ENCODE assay signal across 16 cellular contexts in genomic region chr21:35404247-35404646, GRCh38.
DNase-seq lines count a peak whose midpoint lies in the region; ATAC-seq, FAIRE-seq and TF ChIP-seq lines count a peak whose summit lies in the region.
"Had no signal": no experiment of that assay in that cellular context is flagged by ENCODE, and none has a peak within 500 bp of the region (broad histone marks: within the 10 kb centered on the region; RNA-seq: fewer than 3 reads in every experiment).

No MANE protein-coding gene starts in this region.

- H3K4me3 ChIP-seq in H1 (ENCODE audit: extremely low read depth in 1 of 4, insufficient read depth in 2 of 4, low read depth in 3 of 4, low read length in 4 of 4), result no peak overlapping the region; a peak in 1 of 8 replicates
- H3K4me3 ChIP-seq: BLaER1 treated with 17β-estradiol and CSF1 and Interleukin-3, amounts not matched to agents 10 nM and 100 nM had no signal

- no peak overlapping the region for H4K8ac ChIP-seq in H1 (ENCODE audit: extremely low read depth, insufficient read depth, low read length)

- WGBS in H1 (ENCODE audit: extremely low coverage in 1 of 2, insufficient coverage in 1 of 2, insufficient read length in 1 of 2, insufficient replicate concordance in 2 of 2, low coverage in 1 of 2, low lambda C conversion rate in 2 of 2, missing lambda C conversion rate in 1 of 2), 2 experiments, result 53% methylated on average over 3 of the region's 3 CpGs; no CpG with 5 or more reads in 1 of the 2 experiments

- H3K23me2 ChIP-seq in H1 (ENCODE audit: low read depth, low read length), result no peaks in the 10 kb centered on the region; the same call in 1 of the 2 replicates

- ATAC-seq in natural killer cell treated with Interleukin-12 subunit alpha and Interleukin-12 subunit beta and Interleukin-15 and Interleukin-18, amount 100 ng/mL, for 72 hours, result no peak
- no peak for ATAC-seq in natural killer cell
- ATAC-seq: HCT116 had no signal

- H3K4me1 ChIP-seq in H1 (replicated peaks in 1 of 4; ENCODE audit: control insufficient read depth in 3 of 4, insufficient read depth in 4 of 4, low read length in 3 of 4), result peaks cover 2 to 14% (median 4%) of the 10 kb centered on the region in 4 experiments; a peak in 6 of 7 replicates

- H2AFZ ChIP-seq in H1 (ENCODE audit: low read length), result peak overlapping the region; percentile 17; the same call in 1 of the 2 replicates

- H3K27ac ChIP-seq in H1 (ENCODE audit: low read depth, low read length), result no peak overlapping the region
- no peak overlapping the region for H3K27ac ChIP-seq in RWPE1
- H3K27ac ChIP-seq: BLaER1 treated with 17β-estradiol and CSF1 and Interleukin-3, amounts not matched to agents 10 nM and 100 nM had no signal

- no peak overlapping the region for H3K4ac ChIP-seq in H1 (replicated peaks; ENCODE audit: insufficient read length, low read depth, low read length)

- no peak overlapping the region for H3K14ac ChIP-seq in H1 (ENCODE audit: insufficient read length)

- no peak overlapping the region for H2AK5ac ChIP-seq in H1 (ENCODE audit: low read depth, low read length)

- peaks cover 23 to 24% of the 10 kb centered on the region in 2 donors for H3K4me1 Mint-ChIP-seq in natural killer cell treated with Interleukin-12 subunit alpha and Interleukin-12 subunit beta and Interleukin-15 and Interleukin-18, amount 100 ng/mL, for 72 hours (ENCODE audit: low read depth in 2 of 2)
- no peaks in the 10 kb centered on the region for H3K4me1 Mint-ChIP-seq in natural killer cell
- H3K4me1 Mint-ChIP-seq in activated T-cell treated with anti-CD3 and anti-CD28 coated beads, Interleukin-2, amount 50 U/mL, for 24 hours (ENCODE audit: low read depth), result peaks cover 11% of the 10 kb centered on the region

- peak overlapping the region; percentile 8 to 75 for H3K27ac Mint-ChIP-seq in natural killer cell treated with Interleukin-12 subunit alpha and Interleukin-12 subunit beta and Interleukin-15 and Interleukin-18, amount 100 ng/mL, for 72 hours
- no peak overlapping the region for H3K27ac Mint-ChIP-seq in natural killer cell
- H3K27ac Mint-ChIP-seq in activated T-cell treated with anti-CD3 and anti-CD28 coated beads, Interleukin-2, amount 50 U/mL, for 24 hours, result no peak overlapping the region
- H3K27ac Mint-ChIP-seq: CD4-positive, CD25-positive, alpha-beta regulatory T cell had no signal

- no peak overlapping the region for H3K18ac ChIP-seq in H1 (ENCODE audit: extremely low read depth, low read length)

- no peak overlapping the region for H2BK120ac ChIP-seq in H1 (replicated peaks; ENCODE audit: low read depth, low read length)

- H3K4me2 ChIP-seq in H1 (ENCODE audit: insufficient read depth in 1 of 2, low read depth in 2 of 2, low read length in 2 of 2), result peak overlapping the region in 1 of 2 experiments; percentile 7; a peak in 1 of 4 replicates
- H3K4me2 ChIP-seq: BLaER1 treated with 17β-estradiol and CSF1 and Interleukin-3, amounts not matched to agents 10 nM and 100 nM had no signal

- H3K23ac ChIP-seq in H1 (ENCODE audit: insufficient read length), result no peak overlapping the region

- H3K27me3 Mint-ChIP-seq in natural killer cell treated with Interleukin-12 subunit alpha and Interleukin-12 subunit beta and Interleukin-15 and Interleukin-18, amount 100 ng/mL, for 72 hours, result peaks cover 17 to 18% of the 10 kb centered on the region in 2 donors
- peaks cover 13 to 52% of the 10 kb centered on the region in 2 donors for H3K27me3 Mint-ChIP-seq in natural killer cell (ENCODE audit: low read depth in 2 of 2)
- peaks cover 2% of the 10 kb centered on the region for H3K27me3 Mint-ChIP-seq in activated T-cell treated with anti-CD3 and anti-CD28 coated beads, Interleukin-2, amount 50 U/mL, for 24 hours

- in situ Hi-C loops in SK-MEL-5 (cut with HindIII; ENCODE audit: low pct_unique_long_range_greater_than_20kb, low sequenced_read_pairs), result no loop called here

- H3K9me3 ChIP-seq in H1 (ENCODE audit: insufficient read depth in 2 of 2, low read depth in 1 of 2, low read length in 1 of 2), result no peaks in the 10 kb centered on the region
- H3K9me3 ChIP-seq: BLaER1 treated with 17β-estradiol and CSF1 and Interleukin-3, amounts not matched to agents 10 nM and 100 nM had no signal

- no peak overlapping the region for H2BK15ac ChIP-seq in H1 (ENCODE audit: low read length)

- POLR2A ChIA-PET in H1 (lab: Charles Lee; ENCODE audit: partially characterized antibody) (no interaction called here), RWPE1 (lab: Yijun Ruan, JAX; ENCODE audit: low non-redundant PET) (no interaction called here)

- no peak overlapping the region for H3K9ac ChIP-seq in H1 (replicated peaks in 1 of 4; ENCODE audit: extremely low read depth in 1 of 4, low read depth in 3 of 4, low read length in 3 of 4)
- H3K9ac ChIP-seq: BLaER1 treated with 17β-estradiol and CSF1 and Interleukin-3, amounts not matched to agents 10 nM and 100 nM had no signal

- no peaks in the 10 kb centered on the region for H3K9me3 Mint-ChIP-seq in natural killer cell treated with Interleukin-12 subunit alpha and Interleukin-12 subunit beta and Interleukin-15 and Interleukin-18, amount 100 ng/mL, for 72 hours
- H3K9me3 Mint-ChIP-seq in natural killer cell, result no peaks in the 10 kb centered on the region
- H3K9me3 Mint-ChIP-seq in activated T-cell treated with anti-CD3 and anti-CD28 coated beads, Interleukin-2, amount 50 U/mL, for 24 hours, result no peaks in the 10 kb centered on the region
- H3K9me3 Mint-ChIP-seq: CD4-positive, CD25-positive, alpha-beta regulatory T cell had no signal

- H3K36me3 Mint-ChIP-seq in natural killer cell treated with Interleukin-12 subunit alpha and Interleukin-12 subunit beta and Interleukin-15 and Interleukin-18, amount 100 ng/mL, for 72 hours, result no peaks in the 10 kb centered on the region
- no peaks in the 10 kb centered on the region for H3K36me3 Mint-ChIP-seq in natural killer cell
- H3K36me3 Mint-ChIP-seq in activated T-cell treated with anti-CD3 and anti-CD28 coated beads, Interleukin-2, amount 50 U/mL, for 24 hours (ENCODE audit: low read depth), result no peaks in the 10 kb centered on the region
- H3K36me3 Mint-ChIP-seq: CD4-positive, CD25-positive, alpha-beta regulatory T cell had no signal

- no peak overlapping the region for H4K5ac ChIP-seq in H1 (ENCODE audit: insufficient read length, low read depth, low read length)

- intact Hi-C loops in natural killer cell (cut with micrococcal nuclease), result no loop called here

- no peaks in the 10 kb centered on the region for H4K20me1 ChIP-seq in H1 (replicated peaks in 1 of 2; ENCODE audit: control insufficient read depth in 1 of 2, insufficient read depth in 2 of 2, low read length in 2 of 2)
- H4K20me1 ChIP-seq: BLaER1 treated with 17β-estradiol and CSF1 and Interleukin-3, amounts not matched to agents 10 nM and 100 nM had no signal

- H3K79me1 ChIP-seq in H1 (ENCODE audit: low read depth, low read length), result no peaks in the 10 kb centered on the region

- CTCF ChIA-PET in H1 (lab: Charles Lee; ENCODE audit: partially characterized antibody), result no interaction called here
- CTCF ChIA-PET in RWPE1 (lab: Yijun Ruan, JAX), result no interaction called here

- no peak overlapping the region for H3K56ac ChIP-seq in H1 (replicated peaks; ENCODE audit: insufficient read length, low read depth, low read length)

- H3K4me3 Mint-ChIP-seq in natural killer cell treated with Interleukin-12 subunit alpha and Interleukin-12 subunit beta and Interleukin-15 and Interleukin-18, amount 100 ng/mL, for 72 hours, result no peak overlapping the region
- no peak overlapping the region for H3K4me3 Mint-ChIP-seq in natural killer cell
- H3K4me3 Mint-ChIP-seq in activated T-cell treated with anti-CD3 and anti-CD28 coated beads, Interleukin-2, amount 50 U/mL, for 24 hours, result no peak overlapping the region
- H3K4me3 Mint-ChIP-seq: CD4-positive, CD25-positive, alpha-beta regulatory T cell had no signal

- TF ChIP-seq EP300 in H1 (IDR thresholded peaks at IDR 0.05; ENCODE audit: borderline replicate concordance in 1 of 2, low read depth in 2 of 2, low read length in 2 of 2), result no peak

- H2BK12ac ChIP-seq in H1 (ENCODE audit: low read depth, low read length), result no peak overlapping the region

- no peak for TF ChIP-seq RAD21 in H1 (IDR thresholded peaks at IDR 0.05 in 1 of 2, conservative IDR thresholded peaks at IDR 0.05 in 1 of 2; ENCODE audit: low read depth in 2 of 2, low read length in 2 of 2)

- TF ChIP-seq POLR2A in H1 (IDR thresholded peaks at IDR 0.05; ENCODE audit: control extremely low read depth in 1 of 2, low read depth in 2 of 2, low read length in 2 of 2), result no peak

- H2BK5ac ChIP-seq in H1 (ENCODE audit: low read depth, low read length), result 0 out of 2 replicates have a peak overlapping the region, but pooled peaks have one; percentile 41

- H4K91ac ChIP-seq in H1 (replicated peaks; ENCODE audit: insufficient read length, low read length), result no peak overlapping the region

- H2BK20ac ChIP-seq in H1 (ENCODE audit: low read length), result no peak overlapping the region

- no peak for FAIRE-seq in H1 (lab: Jason Lieb, UNC)
- FAIRE-seq: GM12892, GM19239 had no signal

- TF ChIP-seq CTCF in natural killer cell (IDR thresholded peaks at IDR 0.05) (no peak), H1 (IDR thresholded peaks at IDR 0.05; ENCODE audit: control extremely low read depth in 1 of 3, insufficient read depth in 1 of 3, low read depth in 1 of 3, low read length in 3 of 3) (no peak), RWPE1 (conservative IDR thresholded peaks at IDR 0.05; ENCODE audit: low read depth) (no peak)

- no peaks in the 10 kb centered on the region for H3K36me3 ChIP-seq in H1 (ENCODE audit: control insufficient read depth in 2 of 4, insufficient read depth in 4 of 4, low read length in 3 of 4)
- H3K36me3 ChIP-seq: BLaER1 treated with 17β-estradiol and CSF1 and Interleukin-3, amounts not matched to agents 10 nM and 100 nM had no signal

- H3K79me2 ChIP-seq in H1 (ENCODE audit: control insufficient read depth in 1 of 2, insufficient read depth in 2 of 2, low read length in 2 of 2), result no peaks in the 10 kb centered on the region

- DNase-seq in natural killer cell treated with Interleukin-12 subunit alpha and Interleukin-12 subunit beta and Interleukin-15 and Interleukin-18, amount 100 ng/mL, for 72 hours (ENCODE audit: low spot score), result no peak
- DNase-seq in natural killer cell (no peak), SK-MEL-5 (ENCODE audit: low read depth, low spot score) (peak; percentile 60), H1 (ENCODE audit: low read depth in 1 of 2, low spot score in 2 of 2) (no peak), RPMI8226 (no peak), RWPE1 (ENCODE audit: low spot score) (no peak), NCI-H2227 (lab: John Stamatoyannopoulos, UW; ENCODE audit: unreplicated experiment) (no peak)
- no peak for DNase-seq in activated T-cell treated with anti-CD3 and anti-CD28 coated beads, Interleukin-2, amount 50 U/mL, for 24 hours
- DNase-seq: ACHN; CD4-positive, CD25-positive, alpha-beta regulatory T cell; DMS 273 treated with DMSO at 0.1 percent for 48 hours; GDM1 had no signal

- no peaks in the 10 kb centered on the region for H3K27me3 ChIP-seq in H1 (replicated peaks in 1 of 4; ENCODE audit: control insufficient read depth in 3 of 4, extremely low read depth in 1 of 4, insufficient read depth in 3 of 4, low read length in 3 of 4)
- H3K27me3 ChIP-seq: BLaER1 treated with 17β-estradiol and CSF1 and Interleukin-3, amounts not matched to agents 10 nM and 100 nM had no signal

Comparison
In these comparisons a context has a peak if more than half of its experiments do, and no peak if none do; other contexts are left out.
1. H3K27ac Mint-ChIP-seq: peak in natural killer cell treated with Interleukin-12 subunit alpha and Interleukin-12 subunit beta and Interleukin-15 and Interleukin-18, amount 100 ng/mL, for 72 hours (2 of 2); none in natural killer cell (0 of 2) and activated T-cell treated with anti-CD3 and anti-CD28 coated beads, Interleukin-2, amount 50 U/mL, for 24 hours (single experiment).